10 cellular contexts compared by ENCODE assay signal in genomic region chr1:39519246-39519846, GRCh38. TPM values are rescaled to one million over a fixed set of nuclear protein-coding genes. Genes with fewer than 3 reads are reported as not detected.
A peak's percentile ranks its signal among the peaks of the same experiment; 100 is the strongest.
DNase-seq lines count a peak whose midpoint lies in the region; ATAC-seq, FAIRE-seq and TF ChIP-seq lines count a peak whose summit lies in the region.
"Not testable (repeated sequence)": the region's sequence is repeated elsewhere in the genome, so short reads cannot be mapped to it uniquely, and the experiment has no call there.
"Had no signal": no experiment of that assay in that cellular context is flagged by ENCODE, and none has a peak within 500 bp of the region (broad histone marks: within the 10 kb centered on the region; RNA-seq: fewer than 3 reads in every experiment).

No MANE protein-coding gene starts in this region.

- not testable (repeated sequence) for H3K9me3 ChIP-seq in MG63, mucosa of descending colon, pancreas

- H3K4me1 ChIP-seq in mucosa of descending colon (ENCODE audit: low read depth); pancreas: not testable (repeated sequence)

- intact Hi-C loops in left colon (cut with DNase I, micrococcal nuclease); mucosa of descending colon (cut with DNase I, micrococcal nuclease); pancreas (cut with DNase I): not testable (repeated sequence)

- not testable (repeated sequence) for H3K36me3 ChIP-seq in MG63; bronchial epithelial cell (ENCODE audit: control insufficient read depth, insufficient read depth, low read length); mucosa of descending colon (ENCODE audit: low read depth); pancreas

- not testable (repeated sequence) for H3K4me3 ChIP-seq in MG63; bronchial epithelial cell (ENCODE audit: low read depth, low read length); mucosa of descending colon; pancreas

- not testable (repeated sequence) for H3K27me3 ChIP-seq in MG63; bronchial epithelial cell (ENCODE audit: control insufficient read depth, insufficient read depth, low read length); pancreas

- FAIRE-seq in GM18507 (lab: Jason Lieb, UNC) (peak; percentile 33), bronchial epithelial cell (lab: Jason Lieb, UNC) (peak; percentile 98), urothelium cell line (lab: Jason Lieb, UNC) (peak; percentile 98)
- not testable (repeated sequence) for FAIRE-seq in pancreas (lab: Jason Lieb, UNC)

- DNase-seq in GM18507 (ENCODE audit: extremely low spot score, insufficient read length, low read depth); bronchial epithelial cell (ENCODE audit: low read depth); left colon; pancreas; urothelium cell line (ENCODE audit: low spot score): not testable (repeated sequence)
- DNase-seq in MG63 = peak; percentile 70
- peak; percentile 14 for DNase-seq in activated effector memory CD4-positive, alpha-beta T cell treated with anti-CD3 and anti-CD28 coated beads, Interleukin-2, amount 50 U/mL, for 16 hours
- DNase-seq in mucosa of descending colon = peak in 1 of 3 donors; percentile 30

- peak; percentile 88 for ATAC-seq in left colon
- ATAC-seq in mucosa of descending colon = peak; percentile 90
- peak; percentile 30 to 65 (median 53) for ATAC-seq in pancreas

- H3K27ac ChIP-seq in pancreas = not testable (repeated sequence)

- not testable (repeated sequence) for TF ChIP-seq CTCF in bronchial epithelial cell (IDR thresholded peaks at IDR 0.05; ENCODE audit: insufficient read depth, low read length, severe bottlenecking); mucosa of descending colon (IDR thresholded peaks at IDR 0.05); pancreas (IDR thresholded peaks at IDR 0.05)

- 32 to 40% methylated on average over 3 to 5 of the region's 9 CpGs for WGBS in pancreas, 2 donors

RNA-seq across cellular contexts. Expression of gene BMP8A, which starts 27.9 kb away (rescaled TPM):
- total RNA-seq in MG63 (2014; rRNA removed; shearing (Covaris generic); ENCODE audit: low replicate concordance) = not detected in 2 replicates
- total RNA-seq in bronchial epithelial cell (not detected in 2 replicates), left colon (1 to 10 TPM; 4.4 to 6.8 TPM), mucosa of descending colon (1 to 10 TPM; 6.5 to 9.2 (median 8.2) TPM), pancreas (1 to 10 TPM in 5 of 6 donors, under 1 TPM in 1; 0.71 to 6.0 (median 1.7) TPM)
- polyA plus RNA-seq in pancreas = under 1 TPM; 0.26 to 0.38 TPM
- total RNA-seq: CD4-positive, alpha-beta memory T cell; HT1080 had no signal
- polyA plus RNA-seq: CD4-positive, alpha-beta memory T cell had no signal

RNA-seq across cellular contexts. Expression of gene PABPC4, which starts 57.2 kb away (rescaled TPM):
- total RNA-seq in MG63 (2014; rRNA removed; shearing (Covaris generic); ENCODE audit: low replicate concordance) = 153 TPM in 2 replicates
- total RNA-seq in bronchial epithelial cell (189 and 229 TPM in 2 replicates), left colon (100 to 1,000 TPM; 127 to 131 TPM), mucosa of descending colon (100 to 1,000 TPM; 124 to 208 (median 146) TPM), pancreas (100 to 1,000 TPM; 322 to 675 (median 563) TPM)
- 100 to 1,000 TPM; 166 to 263 TPM for polyA plus RNA-seq in pancreas
